In genomic region chr15:68449389-68449788, GRCh38 we compare ENCODE assay signal across 22 cellular contexts. TPM values are rescaled to one million over a fixed set of nuclear protein-coding genes. Genes with fewer than 3 reads are reported as not detected.
A peak's percentile ranks its signal among the peaks of the same experiment; 100 is the strongest.
DNase-seq lines count a peak whose midpoint lies in the region; ATAC-seq and TF ChIP-seq lines count a peak whose summit lies in the region.
"Had no signal": no experiment of that assay in that cellular context is flagged by ENCODE, and none has a peak within 500 bp of the region (broad histone marks: within the 10 kb centered on the region; RNA-seq: fewer than 3 reads in every experiment).

No MANE protein-coding gene starts in this region.

- H3K9me3 ChIP-seq in esophagus muscularis mucosa, result peaks cover 0 to 3% (median 0%) of the 10 kb centered on the region in 4 donors
- no peaks in the 10 kb centered on the region for H3K9me3 ChIP-seq in subcutaneous abdominal adipose tissue (ENCODE audit: control insufficient read depth in 5 of 5, low read length in 5 of 5)
- H3K9me3 ChIP-seq: Peyer's patch, SJSA1 had no signal

- intact Hi-C loops in Right ventricle myocardium superior (cut with DNase I) (no loop called here), Right ventricle myocardium inferior (cut with DNase I) (no loop called here), esophagus muscularis mucosa (cut with DNase I) (no loop called here)

- no peak for TF ChIP-seq CTCF in esophagus muscularis mucosa (IDR thresholded peaks at IDR 0.05)

- H3K4me3 ChIP-seq in esophagus muscularis mucosa (no peak overlapping the region), subcutaneous abdominal adipose tissue (ENCODE audit: low read depth in 1 of 5, low read length in 5 of 5) (no peak overlapping the region)
- H3K4me3 ChIP-seq: Peyer's patch, SJSA1 had no signal

- TF ChIP-seq EP300 in esophagus muscularis mucosa (IDR thresholded peaks at IDR 0.05), result no peak

- H3K4me1 ChIP-seq in esophagus muscularis mucosa, result no peaks in the 10 kb centered on the region
- peaks cover 0 to 28% (median 18%) of the 10 kb centered on the region in 5 donors for H3K4me1 ChIP-seq in subcutaneous abdominal adipose tissue (ENCODE audit: control insufficient read depth in 5 of 5, insufficient read depth in 5 of 5, low read length in 5 of 5)
- H3K4me1 ChIP-seq: Peyer's patch, SJSA1 had no signal

- H3K27ac ChIP-seq in esophagus muscularis mucosa (replicated peaks in 1 of 4), result no peak overlapping the region
- peak overlapping the region; percentile 18 for H3K27ac ChIP-seq in subcutaneous abdominal adipose tissue (ENCODE audit: low read depth, low read length)
- H3K27ac ChIP-seq: 22Rv1, KMS-11, Peyer's patch, SJSA1 had no signal

- TF ChIP-seq POLR2A in esophagus muscularis mucosa (IDR thresholded peaks at IDR 0.05; ENCODE audit: low read depth), result no peak

- DNase-seq in Right ventricle myocardium superior (no peak), Right ventricle myocardium inferior (ENCODE audit: missing footprints) (no peak), esophagus muscularis mucosa (ENCODE audit: extremely low spot score) (peak; percentile 70), midbrain (lab: John Stamatoyannopoulos, UW) (peak; percentile 1), MV-4-11 (lab: John Stamatoyannopoulos, UW) (no peak), cerebellum (ENCODE audit: low spot score) (no peak)
- no peak for DNase-seq in activated CD4-positive, alpha-beta T cell treated with anti-CD3 and anti-CD28 coated beads for 4 hours
- DNase-seq: ACHN; Calu3; CD8-positive, alpha-beta memory T cell; EL; IMR-90; NCI-H1105 treated with DMSO at 0.1 percent for 48 hours; NCI-H2029 treated with DMSO at 0.1 percent for 48 hours; NCI-H226; NCI-H510A treated with DMSO at 0.1 percent for 48 hours; NCI-H748 treated with DMSO at 0.1 percent for 48 hours; Peyer's patch had no signal

- WGBS in esophagus muscularis mucosa, result 80% methylated on average over 5 of the region's 6 CpGs

- H3K36me3 ChIP-seq in esophagus muscularis mucosa (no peaks in the 10 kb centered on the region), subcutaneous abdominal adipose tissue (ENCODE audit: control insufficient read depth in 5 of 5, insufficient read depth in 5 of 5, low read length in 5 of 5) (no peaks in the 10 kb centered on the region)
- H3K36me3 ChIP-seq: Peyer's patch, SJSA1 had no signal

- H3K27me3 ChIP-seq in esophagus muscularis mucosa (peaks cover 0 to 41% (median 0%) of the 10 kb centered on the region in 4 donors), subcutaneous abdominal adipose tissue (ENCODE audit: control insufficient read depth in 5 of 5, insufficient read depth in 4 of 5, low read length in 5 of 5) (no peaks in the 10 kb centered on the region)
- H3K27me3 ChIP-seq: Peyer's patch had no signal

- no peak overlapping the region for H3K9ac ChIP-seq in subcutaneous abdominal adipose tissue (ENCODE audit: low read length in 5 of 5)
- H3K9ac ChIP-seq: KMS-11 had no signal

- peak; percentile 63 for ATAC-seq in Right ventricle myocardium superior (ENCODE audit: poor library complexity)
- ATAC-seq in Right ventricle myocardium inferior, result no peak

RNA-seq across cellular contexts. Expression of gene ITGA11, which starts 17.4 kb away (rescaled TPM):
- total RNA-seq in Right ventricle myocardium superior (32.2 TPM), Right ventricle myocardium inferior (32.6 TPM), esophagus muscularis mucosa (10 to 100 TPM in 2 of 4 donors, 1 to 10 TPM in 2; 3.3 to 15.8 (median 8.6) TPM), cerebellum (4.2 TPM)
- total RNA-seq: Calu3; CD8-positive, alpha-beta memory T cell had no signal

Comparison
In these comparisons a context has a peak if more than half of its experiments do, and no peak if none do; other contexts are left out.
1. DNase-seq: peak in esophagus muscularis mucosa (single experiment) and midbrain (single experiment); none in Right ventricle myocardium superior (single experiment), Right ventricle myocardium inferior (single experiment), activated CD4-positive, alpha-beta T cell treated with anti-CD3 and anti-CD28 coated beads for 4 hours (0 of 2), MV-4-11 (single experiment) and cerebellum (single experiment).